Comparison of ENCODE assay signal across 15 cellular contexts in the genomic region with DNA sequence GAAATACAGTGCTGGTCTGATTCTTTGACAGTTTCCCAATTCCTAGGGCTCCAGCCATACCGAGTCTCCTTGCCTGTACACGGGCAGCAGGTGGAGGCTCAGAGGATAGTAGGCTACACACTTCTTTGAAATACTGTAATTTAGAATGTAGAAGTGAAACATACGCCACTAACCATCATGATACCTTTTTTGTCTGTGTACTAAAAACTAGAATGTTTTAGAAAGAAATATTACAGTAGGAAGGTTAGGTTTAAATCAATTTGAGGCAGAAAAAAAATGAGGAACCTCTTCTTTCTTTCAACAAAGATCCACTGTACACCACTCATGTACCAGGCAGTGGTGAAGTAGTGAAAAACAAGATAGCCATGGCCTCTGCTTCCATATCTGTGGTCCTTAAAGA.
DNase-seq lines count a peak whose midpoint lies in the region; ATAC-seq, FAIRE-seq and TF ChIP-seq lines count a peak whose summit lies in the region.
"Had no signal": no experiment of that assay in that cellular context is flagged by ENCODE, and none has a peak within 500 bp of the region (broad histone marks: within the 10 kb centered on the region; RNA-seq: fewer than 3 reads in every experiment).

No MANE protein-coding gene starts in this region.

- peaks cover 58% of the 10 kb centered on the region for H3K4me1 Mint-ChIP-seq in T-helper 1 cell treated with Interleukin-12 subunit alpha and Interleukin-12 subunit beta and Interleukin-4 antibody, amounts not matched to agents 30 μg/mL and 1 μg/mL, for 36 hours (ENCODE audit: low read depth)

- WGBS in hepatocyte (ENCODE audit: low lambda C conversion rate, missing lambda C conversion rate) = 85% methylated on average over 3 of the region's 3 CpGs

- H3K27ac Mint-ChIP-seq in T-helper 1 cell treated with Interleukin-12 subunit alpha and Interleukin-12 subunit beta and Interleukin-4 antibody, amounts not matched to agents 30 μg/mL and 1 μg/mL, for 36 hours = peak overlapping the region; percentile 81
- H3K27ac Mint-ChIP-seq: naive B cell had no signal

- H3K36me3 ChIP-seq in endothelial cell of umbilical vein (ENCODE audit: control insufficient read depth in 2 of 2, extremely low read depth in 1 of 2, insufficient read depth in 2 of 2, low read length in 2 of 2) = no peaks in the 10 kb centered on the region
- no peaks in the 10 kb centered on the region for H3K36me3 ChIP-seq in A673 (ENCODE audit: insufficient read depth, low read length, poor library complexity, severe bottlenecking)
- no peaks in the 10 kb centered on the region for H3K36me3 ChIP-seq in hepatocyte (replicated peaks; ENCODE audit: insufficient read depth, low read depth)
- H3K36me3 ChIP-seq: gastrocnemius medialis, sigmoid colon, thyroid gland had no signal

- no peak overlapping the region for H3K4me2 ChIP-seq in endothelial cell of umbilical vein (ENCODE audit: insufficient read depth, low read length)
- no peak overlapping the region for H3K4me2 ChIP-seq in hepatocyte

- peak; percentile 58 for ATAC-seq in GM21576 (IDR thresholded peaks at IDR 0.05; ENCODE audit: unreplicated experiment)
- ATAC-seq in HG03066 (IDR thresholded peaks at IDR 0.05; ENCODE audit: low read depth, unreplicated experiment) = peak; percentile 71
- ATAC-seq: gastrocnemius medialis, Panc1 had no signal

- H3K27me3 Mint-ChIP-seq in T-helper 1 cell treated with Interleukin-12 subunit alpha and Interleukin-12 subunit beta and Interleukin-4 antibody, amounts not matched to agents 30 μg/mL and 1 μg/mL, for 36 hours (ENCODE audit: low read depth) = peaks cover 73% of the 10 kb centered on the region

- dilution Hi-C loops in endothelial cell of umbilical vein (cut with MboI; ENCODE audit: extremely low pct_ligation_motif_present, low sequenced_read_pairs) = no loop called here

- no peak for DNase-seq in T-helper 1 cell
- DNase-seq in endothelial cell of umbilical vein (ENCODE audit: low read depth, low spot score) = no peak
- DNase-seq in A673 (ENCODE audit: low spot score) = no peak
- no peak for DNase-seq in hepatocyte (ENCODE audit: low spot score)
- no peak for DNase-seq in GF-D8 (lab: John Stamatoyannopoulos, UW)
- DNase-seq: dermis blood vessel endothelial cell, gastrocnemius medialis, naive B cell, sigmoid colon, thyroid gland had no signal

- no peak overlapping the region for H3K4me3 ChIP-seq in endothelial cell of umbilical vein (replicated peaks in 1 of 3; ENCODE audit: insufficient read depth in 1 of 3, low read depth in 1 of 3, low read length in 3 of 3)
- no peak overlapping the region for H3K4me3 ChIP-seq in A673 (ENCODE audit: low read depth, low read length, poor library complexity, severe bottlenecking)
- no peak overlapping the region for H3K4me3 ChIP-seq in hepatocyte
- H3K4me3 ChIP-seq: gastrocnemius medialis, sigmoid colon, thyroid gland had no signal

- no peak for TF ChIP-seq POLR2A in endothelial cell of umbilical vein (IDR thresholded peaks at IDR 0.05; ENCODE audit: low read depth, low read length)

- CTCF ChIA-PET in endothelial cell of umbilical vein (lab: Charles Lee) (interaction anchor here (4.7 to 5.8 kb wide), 3 partner anchors 21 to 259 kb away, joined by 23 to 198 read pairs (median 51); no protein-coding TSS in a partner anchor), A673 (lab: Charles Lee) (no interaction called here)

- FAIRE-seq in endothelial cell of umbilical vein (lab: Jason Lieb, UNC) = no peak

- H3K9me3 ChIP-seq in endothelial cell of umbilical vein (replicated peaks; ENCODE audit: control insufficient read depth, insufficient read depth, low read length) = no peaks in the 10 kb centered on the region
- H3K9me3 ChIP-seq in A673 (ENCODE audit: low read depth, low read length, poor library complexity, severe bottlenecking) = no peaks in the 10 kb centered on the region
- no peaks in the 10 kb centered on the region for H3K9me3 ChIP-seq in hepatocyte (ENCODE audit: low read depth)
- H3K9me3 ChIP-seq: gastrocnemius medialis, sigmoid colon, thyroid gland had no signal

- H3K79me2 ChIP-seq in endothelial cell of umbilical vein (ENCODE audit: control insufficient read depth, insufficient read depth, low read length) = no peaks in the 10 kb centered on the region
- H3K79me2 ChIP-seq in hepatocyte = no peaks in the 10 kb centered on the region

- no peaks in the 10 kb centered on the region for H3K9me1 ChIP-seq in endothelial cell of umbilical vein (replicated peaks; ENCODE audit: control insufficient read depth, extremely low read depth, insufficient read depth, low read length)

- no peaks in the 10 kb centered on the region for H3K9me2 ChIP-seq in hepatocyte (replicated peaks; ENCODE audit: insufficient read depth)

- intact Hi-C loops in endothelial cell of umbilical vein (cut with micrococcal nuclease) (loop anchor here (10.0 kb wide), 3 partner anchors 1029 to 1459 kb away; no protein-coding TSS in a partner anchor), A673 (cut with micrococcal nuclease; ENCODE audit: unreplicated experiment) (no loop called here)

- TF ChIP-seq CTCF in endothelial cell of umbilical vein (IDR thresholded peaks at IDR 0.05; ENCODE audit: extremely low read depth in 1 of 2, insufficient read depth in 1 of 2, low read depth in 1 of 2, low read length in 2 of 2) (no peak), A673 (conservative IDR thresholded peaks at IDR 0.05; ENCODE audit: low read depth, low read length) (no peak), hepatocyte (IDR thresholded peaks at IDR 0.05; ENCODE audit: poor library complexity) (no peak)

- H3K27ac ChIP-seq in endothelial cell of umbilical vein (ENCODE audit: insufficient read depth, low read depth, low read length) (peak overlapping the region; percentile 80), A673 (ENCODE audit: low read depth, low read length, poor library complexity, severe bottlenecking) (no peak overlapping the region), hepatocyte (no peak overlapping the region)
- H3K27ac ChIP-seq: 22Rv1, gastrocnemius medialis, sigmoid colon, thyroid gland had no signal

- H3K27me3 ChIP-seq in endothelial cell of umbilical vein (ENCODE audit: control insufficient read depth in 2 of 2, insufficient read depth in 2 of 2, low read length in 2 of 2) = no peaks in the 10 kb centered on the region
- H3K27me3 ChIP-seq in A673 (replicated peaks; ENCODE audit: insufficient read depth, low read depth, low read length, poor library complexity) = no peaks in the 10 kb centered on the region
- no peaks in the 10 kb centered on the region for H3K27me3 ChIP-seq in hepatocyte
- H3K27me3 ChIP-seq: gastrocnemius medialis, sigmoid colon, thyroid gland had no signal

- no peak overlapping the region for H3K9ac ChIP-seq in endothelial cell of umbilical vein (replicated peaks; ENCODE audit: extremely low read depth, insufficient read depth, low read length)

- H2AFZ ChIP-seq in endothelial cell of umbilical vein (ENCODE audit: low read depth, low read length) (no peak overlapping the region), hepatocyte (no peak overlapping the region)

- peaks cover 7% of the 10 kb centered on the region for H3K9me3 Mint-ChIP-seq in T-helper 1 cell treated with Interleukin-12 subunit alpha and Interleukin-12 subunit beta and Interleukin-4 antibody, amounts not matched to agents 30 μg/mL and 1 μg/mL, for 36 hours

- H4K20me1 ChIP-seq in endothelial cell of umbilical vein (replicated peaks; ENCODE audit: control insufficient read depth, extremely low read depth, insufficient read depth, low read length) (no peaks in the 10 kb centered on the region), hepatocyte (ENCODE audit: insufficient read depth, poor library complexity, severe bottlenecking) (no peaks in the 10 kb centered on the region)

- H3K4me1 ChIP-seq in endothelial cell of umbilical vein (ENCODE audit: control insufficient read depth, extremely low read depth, insufficient read depth, low read length) (peaks cover 25% of the 10 kb centered on the region), A673 (ENCODE audit: insufficient read depth, low read length, poor library complexity, severe bottlenecking) (no peaks in the 10 kb centered on the region), hepatocyte (ENCODE audit: insufficient read depth) (no peaks in the 10 kb centered on the region)
- H3K4me1 ChIP-seq: gastrocnemius medialis, sigmoid colon, thyroid gland had no signal

- H3K36me3 Mint-ChIP-seq in T-helper 1 cell treated with Interleukin-12 subunit alpha and Interleukin-12 subunit beta and Interleukin-4 antibody, amounts not matched to agents 30 μg/mL and 1 μg/mL, for 36 hours (ENCODE audit: low read depth) = peaks cover 14% of the 10 kb centered on the region

- peak overlapping the region; percentile 64 for H3K4me3 Mint-ChIP-seq in T-helper 1 cell treated with Interleukin-12 subunit alpha and Interleukin-12 subunit beta and Interleukin-4 antibody, amounts not matched to agents 30 μg/mL and 1 μg/mL, for 36 hours
- H3K4me3 Mint-ChIP-seq: naive B cell had no signal

- POLR2A ChIA-PET in endothelial cell of umbilical vein (lab: Charles Lee) = no interaction called here
- POLR2A ChIA-PET in A673 (lab: Charles Lee; ENCODE audit: low non-redundant PET) = no interaction called here

- BruUV-seq in endothelial cell of umbilical vein (replicated peaks; lab: Mats Ljungman, UMichigan) = no TSS peak
- BruUV-seq in A673 (replicated peaks; lab: Mats Ljungman, UMichigan) = no TSS peak

TF ChIP-seq in endothelial cell of umbilical vein, 7 proteins besides CTCF, POLR2A, EP300 and RAD21:
- TF ChIP-seq GATA2 (IDR thresholded peaks at IDR 0.05; ENCODE audit: insufficient read depth, insufficient read length, low read depth, low read length) (no peak), POLR2AphosphoS5 (IDR thresholded peaks at IDR 0.05; ENCODE audit: insufficient read depth, low read depth, low read length) (no peak), MYC (IDR thresholded peaks at IDR 0.05; ENCODE audit: low read depth, low read length) (no peak)
